18 cellular contexts compared by ENCODE assay signal in genomic region chr3:154161806-154162205, GRCh38. TPM values are rescaled to one million over a fixed set of nuclear protein-coding genes. Genes with fewer than 3 reads are reported as not detected.
"Had no signal": no experiment of that assay in that cellular context is flagged by ENCODE, and none has a peak within 500 bp of the region (broad histone marks: within the 10 kb centered on the region; RNA-seq: fewer than 3 reads in every experiment).

No MANE protein-coding gene starts in this region.

- H3K9me3 Mint-ChIP-seq: activated CD4-positive, alpha-beta T cell treated with anti-CD3 and anti-CD28 coated beads, Interleukin-2, amount 10 ng/mL, durations not matched to agents 24 days and 14 days; activated CD8-positive, alpha-beta T cell treated with anti-CD3 and anti-CD28 coated beads for 36 hours; activated naive CD8-positive, alpha-beta T cell treated with anti-CD3 and anti-CD28 coated beads, Interleukin-2, amount 10 ng/mL, durations not matched to agents 7 days and 5 days; activated T-helper 2 cell treated with anti-CD3 and anti-CD28 coated beads, Interferon-gamma antibody, Interleukin-2, Interleukin-4, amounts not matched to agents 10 μg/mL and 5 μg/mL and 100 μg/mL, durations not matched to agents 14 hours and 24 hours and 36 hours; dendritic cell treated with granulocyte-macrophage colony-stimulating factor and Interleukin-4, amounts not matched to agents 40 ng/mL and 50 ng/mL, for 4 days; nephron progenitor cell had no signal

- H3K9me3 ChIP-seq: gastrocnemius medialis, heart left ventricle, right atrium auricular region, thyroid gland had no signal

- H3K4me3 ChIP-seq: gastrocnemius medialis, heart left ventricle, right atrium auricular region, thyroid gland had no signal

- H3K4me1 Mint-ChIP-seq: activated CD4-positive, alpha-beta T cell treated with anti-CD3 and anti-CD28 coated beads, Interleukin-2, amount 10 ng/mL, durations not matched to agents 24 days and 14 days; activated naive CD8-positive, alpha-beta T cell treated with anti-CD3 and anti-CD28 coated beads, Interleukin-2, amount 10 ng/mL, durations not matched to agents 7 days and 5 days had no signal

- H3K36me3 Mint-ChIP-seq: activated naive CD8-positive, alpha-beta T cell treated with anti-CD3 and anti-CD28 coated beads, Interleukin-2, amount 10 ng/mL, durations not matched to agents 7 days and 5 days had no signal

- H3K4me3 Mint-ChIP-seq: activated CD4-positive, alpha-beta T cell treated with anti-CD3 and anti-CD28 coated beads, Interleukin-2, amount 10 ng/mL, durations not matched to agents 24 days and 14 days; activated CD8-positive, alpha-beta T cell treated with anti-CD3 and anti-CD28 coated beads for 36 hours; activated naive CD8-positive, alpha-beta T cell treated with anti-CD3 and anti-CD28 coated beads, Interleukin-2, amount 10 ng/mL, durations not matched to agents 7 days and 5 days; dendritic cell treated with granulocyte-macrophage colony-stimulating factor and Interleukin-4, amounts not matched to agents 40 ng/mL and 50 ng/mL, for 4 days; nephron progenitor cell had no signal

- H3K27ac Mint-ChIP-seq: activated CD4-positive, alpha-beta T cell treated with anti-CD3 and anti-CD28 coated beads, Interleukin-2, amount 10 ng/mL, durations not matched to agents 24 days and 14 days; activated CD8-positive, alpha-beta T cell treated with anti-CD3 and anti-CD28 coated beads for 36 hours; activated naive CD8-positive, alpha-beta T cell treated with anti-CD3 and anti-CD28 coated beads, Interleukin-2, amount 10 ng/mL, durations not matched to agents 7 days and 5 days; activated T-helper 2 cell treated with anti-CD3 and anti-CD28 coated beads, Interferon-gamma antibody, Interleukin-2, Interleukin-4, amounts not matched to agents 10 μg/mL and 5 μg/mL and 100 μg/mL, durations not matched to agents 14 hours and 24 hours and 36 hours; dendritic cell treated with granulocyte-macrophage colony-stimulating factor and Interleukin-4, amounts not matched to agents 40 ng/mL and 50 ng/mL, for 4 days; nephron progenitor cell had no signal

- H3K4me1 ChIP-seq: gastrocnemius medialis, heart left ventricle, right atrium auricular region, thyroid gland had no signal

- H3K36me3 ChIP-seq: gastrocnemius medialis, heart left ventricle, right atrium auricular region, thyroid gland had no signal

- H3K27me3 ChIP-seq: gastrocnemius medialis, heart left ventricle, right atrium auricular region, thyroid gland had no signal

- DNase-seq: activated CD4-positive, alpha-beta T cell treated with anti-CD3 and anti-CD28 coated beads, Interleukin-2, amount 10 ng/mL, durations not matched to agents 24 days and 14 days; activated CD8-positive, alpha-beta T cell treated with anti-CD3 and anti-CD28 coated beads for 36 hours; activated naive CD4-positive, alpha-beta T cell treated with Interleukin-2 at 50 U/mL for 16 hours; activated naive CD8-positive, alpha-beta T cell treated with anti-CD3 and anti-CD28 coated beads, Interleukin-2, amount 10 ng/mL, durations not matched to agents 7 days and 5 days; activated T-cell treated with anti-CD3 and anti-CD28 coated beads, Interleukin-2, amount 50 U/mL, for 1 hour; cerebellar nuclear complex; effector memory CD4-positive, alpha-beta T cell; gastrocnemius medialis; heart left ventricle; nephron progenitor cell; occipital lobe; posterior cingulate gyrus; stimulated activated CD4-positive, alpha-beta T cell treated with anti-CD3 and anti-CD28 coated beads, Interleukin-2, amount 100 ng/mL, for 24 hours; stimulated activated naive CD4-positive, alpha-beta T cell treated with Interleukin-2 at 50 U/mL for 16 hours had no signal

- H3K27me3 Mint-ChIP-seq: dendritic cell treated with granulocyte-macrophage colony-stimulating factor and Interleukin-4, amounts not matched to agents 40 ng/mL and 50 ng/mL, for 4 days had no signal

- H3K27ac ChIP-seq: gastrocnemius medialis, heart left ventricle, right atrium auricular region, thyroid gland had no signal

RNA-seq across cellular contexts. Expression of gene ARHGEF26, which starts 40.6 kb away (rescaled TPM):
- total RNA-seq: activated CD8-positive, alpha-beta T cell treated with anti-CD3 and anti-CD28 coated beads for 36 hours; activated naive CD8-positive, alpha-beta T cell treated with anti-CD3 and anti-CD28 coated beads, Interleukin-2, amount 10 ng/mL, durations not matched to agents 7 days and 5 days had no signal
